8 cellular contexts compared by ENCODE assay signal in the genomic region with DNA sequence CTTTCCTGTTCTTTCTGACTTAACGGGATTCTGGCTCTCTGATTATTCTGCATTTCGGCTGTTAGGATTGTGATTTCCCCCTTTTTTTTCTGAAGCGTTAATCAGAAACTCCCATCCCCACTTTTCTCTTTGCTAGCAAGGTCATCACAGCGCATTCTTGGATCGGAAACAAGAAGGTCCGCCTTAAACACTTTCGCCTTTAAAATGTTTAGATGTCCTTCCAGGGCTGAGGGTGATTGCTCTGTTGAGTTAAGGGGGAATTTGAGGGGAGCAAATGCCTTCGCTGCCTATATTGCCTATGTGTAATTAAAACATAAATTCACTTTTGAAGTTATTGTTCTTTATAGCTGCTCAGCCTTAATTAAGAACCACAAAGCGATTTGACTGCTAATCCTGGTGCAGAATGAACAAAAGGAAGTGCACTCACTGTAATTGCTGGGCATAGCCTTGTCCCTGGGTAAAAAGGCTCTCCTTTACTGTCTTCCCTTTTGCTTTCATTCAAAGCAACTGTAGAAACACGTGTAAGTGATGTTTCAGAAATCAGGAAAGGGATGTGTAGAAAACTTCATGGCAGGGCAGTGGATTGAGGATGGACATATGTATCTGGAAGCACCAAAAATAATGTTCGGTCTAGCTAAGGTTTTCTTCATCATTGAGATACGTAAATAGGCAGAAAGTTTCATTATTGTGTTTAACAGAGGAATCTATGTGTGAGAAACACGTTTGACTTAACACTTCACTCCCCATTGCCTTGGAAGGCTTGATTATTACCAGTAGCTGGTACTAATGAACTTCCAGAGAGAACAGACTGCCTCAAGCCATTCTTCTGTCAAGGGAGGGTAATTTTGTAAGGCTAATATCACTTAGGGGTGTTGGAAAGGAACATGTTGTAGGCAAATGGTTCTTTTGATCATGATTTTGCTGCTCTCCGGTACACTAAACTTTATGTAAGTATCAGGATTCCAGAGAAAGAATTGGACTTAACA. TPM values are rescaled to one million over a fixed set of nuclear protein-coding genes. Genes with fewer than 3 reads are reported as not detected.
DNase-seq lines count a peak whose midpoint lies in the region; ATAC-seq, FAIRE-seq and TF ChIP-seq lines count a peak whose summit lies in the region.

No MANE protein-coding gene starts in this region.

- TSS peak; percentile 49 for BruUV-seq in HepG2 (replicated peaks; lab: Mats Ljungman, UMichigan)

- no peak for TF ChIP-seq POLR2A in HepG2 (IDR thresholded peaks at IDR 0.05; ENCODE audit: insufficient read depth in 1 of 2, low read depth in 2 of 2, low read length in 2 of 2)
- no peak for TF ChIP-seq POLR2A in tibial nerve (IDR thresholded peaks at IDR 0.05)

- no peak for TF ChIP-seq CTCF in AG09309 (IDR thresholded peaks at IDR 0.05; ENCODE audit: control insufficient read depth, insufficient read depth, low read depth, low read length, missing control alignments)
- TF ChIP-seq CTCF in HFF-Myc (IDR thresholded peaks at IDR 0.05; ENCODE audit: low read depth, low read length, missing control alignments) = no peak
- no peak for TF ChIP-seq CTCF in HepG2 (CRISPR knock-in tag; IDR thresholded peaks at IDR 0.05)
- no peak for TF ChIP-seq CTCF in tibial nerve (IDR thresholded peaks at IDR 0.05)

- no peak for ATAC-seq in activated naive CD8-positive, alpha-beta T cell treated with anti-CD3 and anti-CD28 coated beads, Interleukin-2, amount 10 ng/mL, durations not matched to agents 7 days and 5 days (ENCODE audit: low read depth)
- ATAC-seq in HepG2 = no peak

- no peaks in the 10 kb centered on the region for H3K27me3 ChIP-seq in HepG2 (ENCODE audit: control insufficient read depth in 1 of 2, insufficient read depth in 2 of 2, low read length in 2 of 2)
- no peaks in the 10 kb centered on the region for H3K27me3 ChIP-seq in tibial nerve

- no peak overlapping the region for H3K27ac Mint-ChIP-seq in activated naive CD8-positive, alpha-beta T cell treated with anti-CD3 and anti-CD28 coated beads, Interleukin-2, amount 10 ng/mL, durations not matched to agents 7 days and 5 days

- H2AFZ ChIP-seq in HepG2 (ENCODE audit: low read length) = no peak overlapping the region

- H3K9me3 Mint-ChIP-seq in activated naive CD8-positive, alpha-beta T cell treated with anti-CD3 and anti-CD28 coated beads, Interleukin-2, amount 10 ng/mL, durations not matched to agents 7 days and 5 days = no peaks in the 10 kb centered on the region

- no peak for DNase-seq in AG09309 (ENCODE audit: low read depth)
- DNase-seq in HFF-Myc (ENCODE audit: extremely low read depth, low read depth) = no peak
- DNase-seq in activated naive CD8-positive, alpha-beta T cell treated with anti-CD3 and anti-CD28 coated beads, Interleukin-2, amount 10 ng/mL, durations not matched to agents 7 days and 5 days = no peak
- DNase-seq in HepG2 (ENCODE audit: low spot score) = no peak
- no peak for DNase-seq in tibial nerve (ENCODE audit: low spot score in 2 of 2)
- DNase-seq in NCI-H345 (lab: John Stamatoyannopoulos, UW) = no peak
- DNase-seq in COLO829 (ENCODE audit: low spot score) = no peak
- no peak for DNase-seq in stimulated activated CD4-positive, alpha-beta T cell treated with anti-CD3 and anti-CD28 coated beads, Interleukin-4, amount 100 ng/mL, for 4 hours

- H3K4me1 ChIP-seq in HepG2 (ENCODE audit: insufficient read depth, low read length) = peaks cover 62% of the 10 kb centered on the region
- peaks cover 0 to 50% (median 17%) of the 10 kb centered on the region in 4 donors for H3K4me1 ChIP-seq in tibial nerve

- peak overlapping the region; percentile 85 for H3K4me2 ChIP-seq in HepG2 (ENCODE audit: low read depth, low read length)

- no peaks in the 10 kb centered on the region for H3K9me3 ChIP-seq in HepG2 (ENCODE audit: low read length)
- H3K9me3 ChIP-seq in tibial nerve = no peaks in the 10 kb centered on the region

- peak overlapping the region; percentile 67 for H3K4me3 Mint-ChIP-seq in activated naive CD8-positive, alpha-beta T cell treated with anti-CD3 and anti-CD28 coated beads, Interleukin-2, amount 10 ng/mL, durations not matched to agents 7 days and 5 days

- H3K36me3 Mint-ChIP-seq in activated naive CD8-positive, alpha-beta T cell treated with anti-CD3 and anti-CD28 coated beads, Interleukin-2, amount 10 ng/mL, durations not matched to agents 7 days and 5 days = peaks cover 2% of the 10 kb centered on the region

- intact Hi-C loops in HepG2 (cut with micrococcal nuclease; ENCODE audit: unreplicated experiment) = loop anchor here (1.0 to 5.0 kb wide), 4 partner anchors 62 to 203 kb away; no protein-coding TSS in a partner anchor

- H3K79me2 ChIP-seq in HepG2 (ENCODE audit: insufficient read depth, low read length) = peaks cover 56% of the 10 kb centered on the region

- H3K27me3 Mint-ChIP-seq in activated naive CD8-positive, alpha-beta T cell treated with anti-CD3 and anti-CD28 coated beads, Interleukin-2, amount 10 ng/mL, durations not matched to agents 7 days and 5 days = peaks cover 85% of the 10 kb centered on the region

- in situ Hi-C loops in HepG2 (cut with HindIII; ENCODE audit: extremely low pct_ligation_motif_present, low pct_unique_long_range_greater_than_20kb) = no loop called here

- H4K20me1 ChIP-seq in HepG2 (ENCODE audit: insufficient read depth, low read length) = no peaks in the 10 kb centered on the region

- H3K27ac ChIP-seq in HepG2 (ENCODE audit: extremely low read length, insufficient read depth, low read length) (peak overlapping the region; percentile 86), tibial nerve (peak overlapping the region; percentile 93 to 100 (median 98))

- CTCF ChIA-PET in HepG2 (lab: Yijun Ruan, JAX; ENCODE audit: low intra/inter-chr PET ratio, low total read pairs) = interaction anchor here (2.3 kb wide), 1 partner anchor 62 kb away, joined by 10 read pairs; no protein-coding TSS in a partner anchor

- WGBS in HepG2 (ENCODE audit: low lambda C conversion rate) = 3% methylated on average over 14 of the region's 14 CpGs
- WGBS in tibial nerve, 2 donors = 2 to 4% methylated on average over 14 of the region's 14 CpGs

- no peak for FAIRE-seq in HepG2 (lab: Jason Lieb, UNC)

- H3K4me1 Mint-ChIP-seq in activated naive CD8-positive, alpha-beta T cell treated with anti-CD3 and anti-CD28 coated beads, Interleukin-2, amount 10 ng/mL, durations not matched to agents 7 days and 5 days = peaks cover 15% of the 10 kb centered on the region

- TF ChIP-seq RAD21 in HepG2 (CRISPR knock-in tag; IDR thresholded peaks at IDR 0.05) = no peak

- TF ChIP-seq EP300 in HepG2 (IDR thresholded peaks at IDR 0.05; ENCODE audit: low read depth in 2 of 2, low read length in 2 of 2) (no peak), HepG2 (CRISPR knock-in tag; IDR thresholded peaks at IDR 0.05; ENCODE audit: borderline replicate concordance) (no peak), tibial nerve (IDR thresholded peaks at IDR 0.05) (peak in 1 of 2 donors; percentile 24)

- H3K4me3 ChIP-seq in AG09309 (ENCODE audit: control insufficient read depth, low read depth, low read length) = peak overlapping the region; percentile 70
- H3K4me3 ChIP-seq in HFF-Myc (replicated peaks; ENCODE audit: low read depth, low read length) = peak overlapping the region; percentile 78
- H3K4me3 ChIP-seq in HepG2 (replicated peaks in 1 of 3; ENCODE audit: insufficient read depth in 1 of 3, low read depth in 2 of 3, low read length in 3 of 3) = peak overlapping the region; percentile 81 to 95 (median 90)
- H3K4me3 ChIP-seq in tibial nerve = peak overlapping the region; percentile 74 to 95 (median 85)

- H3K36me3 ChIP-seq in HepG2 (replicated peaks in 1 of 2; ENCODE audit: control insufficient read depth in 1 of 2, insufficient read depth in 2 of 2, low read length in 2 of 2) (no peaks in the 10 kb centered on the region), tibial nerve (no peaks in the 10 kb centered on the region)

- peak overlapping the region; percentile 84 for H3K9ac ChIP-seq in HepG2 (ENCODE audit: insufficient read depth, low read depth, low read length)

- POLR2A ChIA-PET in activated naive CD8-positive, alpha-beta T cell treated with anti-CD3 and anti-CD28 coated beads, Interleukin-2, amount 10 ng/mL, durations not matched to agents 7 days and 5 days (lab: Charles Lee) = no interaction called here
- POLR2A ChIA-PET in HepG2 (lab: Yijun Ruan, JAX) = interaction anchor here (0.6 to 1.2 kb wide), 3 partner anchors 8 to 115 kb away, joined by 3 to 4 read pairs (median 3); no protein-coding TSS in a partner anchor

RNA-seq across cellular contexts. Expression of gene LAMC1, which starts 1.4 kb away (rescaled TPM):
- under 1 TPM; 0.17 to 0.97 TPM for total RNA-seq in activated naive CD8-positive, alpha-beta T cell treated with anti-CD3 and anti-CD28 coated beads, Interleukin-2, amount 10 ng/mL, durations not matched to agents 7 days and 5 days
- 70.8 and 137 TPM in 2 replicates for total RNA-seq in HepG2 (2016; rRNA removed; fragmentation: Illumina TruSeq; extraction: Trizol)
- total RNA-seq in HepG2 (2016; cell fraction: cytosol; rRNA removed; fragmentation: Illumina TruSeq; extraction: Trizol; ENCODE audit: low read depth) = 5.9 and 6.2 TPM in 2 replicates
- 60.9 and 135 TPM in 2 replicates for total RNA-seq in HepG2 (2016; cell fraction: insoluble cytoplasmic fraction; rRNA removed; fragmentation: Illumina TruSeq; extraction: Trizol)
- total RNA-seq in HepG2 (2016; cell fraction: membrane; rRNA removed; fragmentation: Illumina TruSeq; extraction: Trizol) = 19.6 and 19.9 TPM in 2 replicates
- 154 and 181 TPM in 2 replicates for total RNA-seq in HepG2 (2016; cell fraction: nucleus; rRNA removed; fragmentation: Illumina TruSeq; extraction: Trizol)
- polyA plus RNA-seq in HepG2 (2011; rRNA removed) = 56.7 and 58.5 TPM in 2 replicates
- polyA plus RNA-seq in HepG2 (2011; cell fraction: cytosol; rRNA removed) = 36.7 and 50.0 TPM in 2 replicates
- polyA plus RNA-seq in HepG2 (2011; cell fraction: nucleus; rRNA removed) = 47.5 and 52.1 TPM in 2 replicates
- polyA plus RNA-seq in HepG2 (2012) = 64.4 and 72.6 TPM in 2 replicates
- polyA plus RNA-seq in HepG2 (2016; cell fraction: cytosol; fragmentation: Illumina TruSeq; extraction: Trizol; ENCODE audit: low read depth) = 3.1 and 4.6 TPM in 2 replicates
- polyA plus RNA-seq in HepG2 (2016; cell fraction: insoluble cytoplasmic fraction; fragmentation: Illumina TruSeq; extraction: Trizol; ENCODE audit: low read depth) = 51.9 and 63.2 TPM in 2 replicates
- polyA plus RNA-seq in HepG2 (2016; cell fraction: membrane; fragmentation: Illumina TruSeq; extraction: Trizol; ENCODE audit: low read depth) = 6.2 and 7.9 TPM in 2 replicates
- polyA plus RNA-seq in HepG2 (2016; cell fraction: nucleus; fragmentation: Illumina TruSeq; extraction: Trizol; ENCODE audit: insufficient read depth, low read depth) = 149 and 151 TPM in 2 replicates
- polyA minus RNA-seq in HepG2 (2011; rRNA and poly(A)+ RNA removed; ENCODE audit: low replicate concordance) = 51.7 and 216 TPM in 2 replicates
- polyA minus RNA-seq in HepG2 (2011; cell fraction: cytosol; rRNA and poly(A)+ RNA removed) = 64.0 and 66.5 TPM in 2 replicates
- polyA minus RNA-seq in HepG2 (2011; cell fraction: nucleus; rRNA and poly(A)+ RNA removed) = 102 and 112 TPM in 2 replicates
- 100 to 1,000 TPM; 288 to 318 (median 304) TPM for total RNA-seq in tibial nerve
